Comparison of ENCODE assay signal across 1 cellular context in genomic region chr20:62302341-62303048, GRCh38.
TF ChIP-seq lines count a peak whose summit lies in the region.

Gene ADRM1, plus strand, starts transcription at chr20:62302997. Its CDS starts 572 bp downstream, at chr20:62303569.

TF ChIP-seq in K562, 482 proteins besides CTCF, POLR2A, EP300 and RAD21 (continued from another document):
- peak; percentile 39; the same call in 1 of the 2 replicates for TF ChIP-seq CREB1 (IDR thresholded peaks at IDR 0.05)
- peak; percentile 80 for TF ChIP-seq CREB1 (CRISPR knock-in tag; IDR thresholded peaks at IDR 0.05)
- TF ChIP-seq, protein P1, sequence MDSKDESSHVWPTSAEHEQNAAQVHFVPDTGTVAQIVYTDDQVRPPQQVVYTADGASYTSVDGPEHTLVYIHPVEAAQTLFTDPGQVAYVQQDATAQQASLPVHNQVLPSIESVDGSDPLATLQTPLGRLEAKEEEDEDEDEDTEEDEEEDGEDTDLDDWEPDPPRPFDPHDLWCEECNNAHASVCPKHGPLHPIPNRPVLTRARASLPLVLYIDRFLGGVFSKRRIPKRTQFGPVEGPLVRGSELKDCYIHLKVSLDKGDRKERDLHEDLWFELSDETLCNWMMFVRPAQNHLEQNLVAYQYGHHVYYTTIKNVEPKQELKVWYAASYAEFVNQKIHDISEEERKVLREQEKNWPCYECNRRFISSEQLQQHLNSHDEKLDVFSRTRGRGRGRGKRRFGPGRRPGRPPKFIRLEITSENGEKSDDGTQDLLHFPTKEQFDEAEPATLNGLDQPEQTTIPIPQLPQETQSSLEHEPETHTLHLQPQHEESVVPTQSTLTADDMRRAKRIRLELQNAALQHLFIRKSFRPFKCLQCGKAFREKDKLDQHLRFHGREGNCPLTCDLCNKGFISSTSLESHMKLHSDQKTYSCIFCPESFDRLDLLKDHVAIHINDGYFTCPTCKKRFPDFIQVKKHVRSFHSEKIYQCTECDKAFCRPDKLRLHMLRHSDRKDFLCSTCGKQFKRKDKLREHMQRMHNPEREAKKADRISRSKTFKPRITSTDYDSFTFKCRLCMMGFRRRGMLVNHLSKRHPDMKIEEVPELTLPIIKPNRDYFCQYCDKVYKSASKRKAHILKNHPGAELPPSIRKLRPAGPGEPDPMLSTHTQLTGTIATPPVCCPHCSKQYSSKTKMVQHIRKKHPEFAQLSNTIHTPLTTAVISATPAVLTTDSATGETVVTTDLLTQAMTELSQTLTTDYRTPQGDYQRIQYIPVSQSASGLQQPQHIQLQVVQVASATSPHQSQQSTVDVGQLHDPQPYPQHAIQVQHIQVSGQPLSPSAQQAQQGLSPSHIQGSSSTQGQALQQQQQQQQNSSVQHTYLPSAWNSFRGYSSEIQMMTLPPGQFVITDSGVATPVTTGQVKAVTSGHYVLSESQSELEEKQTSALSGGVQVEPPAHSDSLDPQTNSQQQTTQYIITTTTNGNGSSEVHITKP (IDR thresholded peaks at IDR 0.05; ENCODE audit: partially characterized antibody) = peak; percentile 22
- no peak for TF ChIP-seq ZNF384 (IDR thresholded peaks at IDR 0.05; ENCODE audit: low read depth, low read length)
- TF ChIP-seq DDX20 (tag; IDR thresholded peaks at IDR 0.05; ENCODE audit: low read depth) = no peak
- TF ChIP-seq ETV6 (IDR thresholded peaks at IDR 0.05; ENCODE audit: borderline replicate concordance in 1 of 2, low read depth in 2 of 2, low read length in 1 of 2) = no peak
- TF ChIP-seq ETV6 (CRISPR knock-in tag; IDR thresholded peaks at IDR 0.05; ENCODE audit: borderline replicate concordance) = no peak
